In the genomic region with DNA sequence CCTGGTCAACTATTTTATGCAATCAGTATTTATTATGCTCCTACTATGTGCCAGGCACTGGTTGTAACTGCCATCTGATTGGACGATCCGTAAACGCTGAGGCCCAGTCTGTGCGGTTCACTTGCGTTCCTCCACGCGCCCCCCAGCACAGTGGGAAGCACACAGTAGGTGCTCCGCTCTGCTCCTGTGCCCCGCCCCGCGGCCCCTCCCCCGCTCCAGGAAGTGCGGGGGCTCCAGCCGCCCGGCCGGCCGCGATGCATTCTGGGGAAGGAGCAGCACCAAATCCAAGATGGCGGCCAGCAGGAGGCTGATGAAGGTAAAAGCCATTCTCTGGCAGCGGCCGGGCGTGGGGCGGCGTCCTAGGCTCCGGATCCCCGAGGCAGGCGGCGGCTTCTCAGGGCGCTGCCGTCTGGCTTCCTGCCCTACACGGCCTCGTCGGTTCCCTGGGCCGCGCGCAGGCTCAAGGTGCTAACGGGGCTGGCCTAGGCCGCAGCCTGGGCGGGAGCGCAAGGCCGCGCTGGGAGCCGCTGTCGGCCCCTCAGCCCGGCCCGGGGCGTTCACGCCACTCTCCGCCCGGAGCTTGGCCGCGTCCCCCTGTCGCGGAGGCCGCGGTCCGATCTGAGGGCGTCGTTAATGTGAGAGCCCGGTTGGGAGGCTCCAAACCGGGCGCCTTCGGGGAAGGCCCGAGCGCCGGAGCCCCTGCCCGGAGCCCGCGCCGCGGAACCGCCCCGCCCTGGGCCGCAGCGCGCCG, we compare ENCODE assay signal across 1 cellular context.
TF ChIP-seq lines count a peak whose summit lies in the region.

A gene (plus strand): TSS at position 259 of the 751 bp plus-strand sequence. CDS start 31 bp downstream, at position 290.

TF ChIP-seq in HepG2, 621 proteins besides CTCF, POLR2A, EP300 and RAD21 (continued from another document and continues in another):
- TF ChIP-seq, protein P1, sequence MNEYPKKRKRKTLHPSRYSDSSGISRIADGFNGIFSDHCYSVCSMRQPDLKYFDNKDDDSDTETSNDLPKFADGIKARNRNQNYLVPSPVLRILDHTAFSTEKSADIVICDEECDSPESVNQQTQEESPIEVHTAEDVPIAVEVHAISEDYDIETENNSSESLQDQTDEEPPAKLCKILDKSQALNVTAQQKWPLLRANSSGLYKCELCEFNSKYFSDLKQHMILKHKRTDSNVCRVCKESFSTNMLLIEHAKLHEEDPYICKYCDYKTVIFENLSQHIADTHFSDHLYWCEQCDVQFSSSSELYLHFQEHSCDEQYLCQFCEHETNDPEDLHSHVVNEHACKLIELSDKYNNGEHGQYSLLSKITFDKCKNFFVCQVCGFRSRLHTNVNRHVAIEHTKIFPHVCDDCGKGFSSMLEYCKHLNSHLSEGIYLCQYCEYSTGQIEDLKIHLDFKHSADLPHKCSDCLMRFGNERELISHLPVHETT (CRISPR knock-in tag; conservative IDR thresholded peaks at IDR 0.05), result peak; percentile 52; the same call in 1 of the 2 replicates
- peak; percentile 85 for TF ChIP-seq CCDC6 (CRISPR knock-in tag; IDR thresholded peaks at IDR 0.05)
- TF ChIP-seq ZNF839 (CRISPR knock-in tag; IDR thresholded peaks at IDR 0.05; ENCODE audit: borderline replicate concordance), result 0 out of 2 replicates have a peak, but pooled peaks have one; percentile 38
- peak; percentile 48; the same call in 1 of the 2 replicates for TF ChIP-seq ZNF263 (CRISPR knock-in tag; IDR thresholded peaks at IDR 0.05)
- TF ChIP-seq, protein P2, sequence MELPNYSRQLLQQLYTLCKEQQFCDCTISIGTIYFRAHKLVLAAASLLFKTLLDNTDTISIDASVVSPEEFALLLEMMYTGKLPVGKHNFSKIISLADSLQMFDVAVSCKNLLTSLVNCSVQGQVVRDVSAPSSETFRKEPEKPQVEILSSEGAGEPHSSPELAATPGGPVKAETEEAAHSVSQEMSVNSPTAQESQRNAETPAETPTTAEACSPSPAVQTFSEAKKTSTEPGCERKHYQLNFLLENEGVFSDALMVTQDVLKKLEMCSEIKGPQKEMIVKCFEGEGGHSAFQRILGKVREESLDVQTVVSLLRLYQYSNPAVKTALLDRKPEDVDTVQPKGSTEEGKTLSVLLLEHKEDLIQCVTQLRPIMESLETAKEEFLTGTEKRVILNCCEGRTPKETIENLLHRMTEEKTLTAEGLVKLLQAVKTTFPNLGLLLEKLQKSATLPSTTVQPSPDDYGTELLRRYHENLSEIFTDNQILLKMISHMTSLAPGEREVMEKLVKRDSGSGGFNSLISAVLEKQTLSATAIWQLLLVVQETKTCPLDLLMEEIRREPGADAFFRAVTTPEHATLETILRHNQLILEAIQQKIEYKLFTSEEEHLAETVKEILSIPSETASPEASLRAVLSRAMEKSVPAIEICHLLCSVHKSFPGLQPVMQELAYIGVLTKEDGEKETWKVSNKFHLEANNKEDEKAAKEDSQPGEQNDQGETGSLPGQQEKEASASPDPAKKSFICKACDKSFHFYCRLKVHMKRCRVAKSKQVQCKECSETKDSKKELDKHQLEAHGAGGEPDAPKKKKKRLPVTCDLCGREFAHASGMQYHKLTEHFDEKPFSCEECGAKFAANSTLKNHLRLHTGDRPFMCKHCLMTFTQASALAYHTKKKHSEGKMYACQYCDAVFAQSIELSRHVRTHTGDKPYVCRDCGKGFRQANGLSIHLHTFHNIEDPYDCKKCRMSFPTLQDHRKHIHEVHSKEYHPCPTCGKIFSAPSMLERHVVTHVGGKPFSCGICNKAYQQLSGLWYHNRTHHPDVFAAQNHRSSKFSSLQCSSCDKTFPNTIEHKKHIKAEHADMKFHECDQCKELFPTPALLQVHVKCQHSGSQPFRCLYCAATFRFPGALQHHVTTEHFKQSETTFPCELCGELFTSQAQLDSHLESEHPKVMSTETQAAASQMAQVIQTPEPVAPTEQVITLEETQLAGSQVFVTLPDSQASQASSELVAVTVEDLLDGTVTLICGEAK (IDR thresholded peaks at IDR 0.05), result no peak
- TF ChIP-seq, protein P2 (CRISPR knock-in tag; IDR thresholded peaks at IDR 0.05), result peak; percentile 85
- no peak for TF ChIP-seq FOXA1 (IDR thresholded peaks at IDR 0.05)
- 0 out of 2 replicates have a peak, but pooled peaks have one; percentile 3 for TF ChIP-seq FOXA1 (CRISPR knock-in tag; IDR thresholded peaks at IDR 0.05)
- no peak for TF ChIP-seq KLF15 (CRISPR knock-in tag; IDR thresholded peaks at IDR 0.05; ENCODE audit: borderline replicate concordance)
- TF ChIP-seq SMAD9 (CRISPR knock-in tag; IDR thresholded peaks at IDR 0.05), result no peak
- TF ChIP-seq, protein P3, sequence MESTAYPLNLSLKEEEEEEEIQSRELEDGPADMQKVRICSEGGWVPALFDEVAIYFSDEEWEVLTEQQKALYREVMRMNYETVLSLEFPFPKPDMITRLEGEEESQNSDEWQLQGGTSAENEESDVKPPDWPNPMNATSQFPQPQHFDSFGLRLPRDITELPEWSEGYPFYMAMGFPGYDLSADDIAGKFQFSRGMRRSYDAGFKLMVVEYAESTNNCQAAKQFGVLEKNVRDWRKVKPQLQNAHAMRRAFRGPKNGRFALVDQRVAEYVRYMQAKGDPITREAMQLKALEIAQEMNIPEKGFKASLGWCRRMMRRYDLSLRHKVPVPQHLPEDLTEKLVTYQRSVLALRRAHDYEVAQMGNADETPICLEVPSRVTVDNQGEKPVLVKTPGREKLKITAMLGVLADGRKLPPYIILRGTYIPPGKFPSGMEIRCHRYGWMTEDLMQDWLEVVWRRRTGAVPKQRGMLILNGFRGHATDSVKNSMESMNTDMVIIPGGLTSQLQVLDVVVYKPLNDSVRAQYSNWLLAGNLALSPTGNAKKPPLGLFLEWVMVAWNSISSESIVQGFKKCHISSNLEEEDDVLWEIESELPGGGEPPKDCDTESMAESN (CRISPR knock-in tag; conservative IDR thresholded peaks at IDR 0.05), result peak; percentile 80; the same call in 1 of the 2 replicates
- TF ChIP-seq MBNL3 (CRISPR knock-in tag; conservative IDR thresholded peaks at IDR 0.05), result no peak
- no peak for TF ChIP-seq FOXO1 (CRISPR knock-in tag; IDR thresholded peaks at IDR 0.05)
- TF ChIP-seq ZBTB3 (CRISPR knock-in tag; IDR thresholded peaks at IDR 0.05; ENCODE audit: borderline replicate concordance, low read depth), result no peak
- TF ChIP-seq, protein P4, sequence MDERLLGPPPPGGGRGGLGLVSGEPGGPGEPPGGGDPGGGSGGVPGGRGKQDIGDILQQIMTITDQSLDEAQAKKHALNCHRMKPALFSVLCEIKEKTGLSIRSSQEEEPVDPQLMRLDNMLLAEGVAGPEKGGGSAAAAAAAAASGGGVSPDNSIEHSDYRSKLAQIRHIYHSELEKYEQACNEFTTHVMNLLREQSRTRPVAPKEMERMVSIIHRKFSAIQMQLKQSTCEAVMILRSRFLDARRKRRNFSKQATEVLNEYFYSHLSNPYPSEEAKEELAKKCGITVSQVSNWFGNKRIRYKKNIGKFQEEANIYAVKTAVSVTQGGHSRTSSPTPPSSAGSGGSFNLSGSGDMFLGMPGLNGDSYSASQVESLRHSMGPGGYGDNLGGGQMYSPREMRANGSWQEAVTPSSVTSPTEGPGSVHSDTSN (CRISPR knock-in tag; IDR thresholded peaks at IDR 0.05), result no peak
- no peak for TF ChIP-seq ZNF550 (CRISPR knock-in tag; IDR thresholded peaks at IDR 0.05; ENCODE audit: borderline replicate concordance)
- peak; percentile 81 for TF ChIP-seq ASH2L (IDR thresholded peaks at IDR 0.05; ENCODE audit: insufficient read length, low read depth, low read length)
- no peak for TF ChIP-seq ZKSCAN8 (CRISPR knock-in tag; IDR thresholded peaks at IDR 0.05; ENCODE audit: borderline replicate concordance)
- TF ChIP-seq MEF2D (CRISPR knock-in tag; IDR thresholded peaks at IDR 0.05), result peak; percentile 64; the same call in 1 of the 2 replicates
- TF ChIP-seq, protein P5, sequence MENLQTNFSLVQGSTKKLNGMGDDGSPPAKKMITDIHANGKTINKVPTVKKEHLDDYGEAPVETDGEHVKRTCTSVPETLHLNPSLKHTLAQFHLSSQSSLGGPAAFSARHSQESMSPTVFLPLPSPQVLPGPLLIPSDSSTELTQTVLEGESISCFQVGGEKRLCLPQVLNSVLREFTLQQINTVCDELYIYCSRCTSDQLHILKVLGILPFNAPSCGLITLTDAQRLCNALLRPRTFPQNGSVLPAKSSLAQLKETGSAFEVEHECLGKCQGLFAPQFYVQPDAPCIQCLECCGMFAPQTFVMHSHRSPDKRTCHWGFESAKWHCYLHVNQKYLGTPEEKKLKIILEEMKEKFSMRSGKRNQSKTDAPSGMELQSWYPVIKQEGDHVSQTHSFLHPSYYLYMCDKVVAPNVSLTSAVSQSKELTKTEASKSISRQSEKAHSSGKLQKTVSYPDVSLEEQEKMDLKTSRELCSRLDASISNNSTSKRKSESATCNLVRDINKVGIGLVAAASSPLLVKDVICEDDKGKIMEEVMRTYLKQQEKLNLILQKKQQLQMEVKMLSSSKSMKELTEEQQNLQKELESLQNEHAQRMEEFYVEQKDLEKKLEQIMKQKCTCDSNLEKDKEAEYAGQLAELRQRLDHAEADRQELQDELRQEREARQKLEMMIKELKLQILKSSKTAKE (CRISPR knock-in tag; IDR thresholded peaks at IDR 0.05; ENCODE audit: borderline replicate concordance), result no peak
- no peak for TF ChIP-seq SMYD3 (CRISPR knock-in tag; IDR thresholded peaks at IDR 0.05)
- TF ChIP-seq ELF3 (CRISPR knock-in tag; IDR thresholded peaks at IDR 0.05), result peak; percentile 96
- TF ChIP-seq HMG20A (CRISPR knock-in tag; IDR thresholded peaks at IDR 0.05; ENCODE audit: borderline replicate concordance), result no peak
- TF ChIP-seq TOE1 (CRISPR knock-in tag; IDR thresholded peaks at IDR 0.05), result peak; percentile 70; the same call in 1 of the 2 replicates
- 0 out of 2 replicates have a peak, but pooled peaks have one; percentile 40 for TF ChIP-seq ZNF17 (CRISPR knock-in tag; IDR thresholded peaks at IDR 0.05)
- no peak for TF ChIP-seq ZNF660 (CRISPR knock-in tag; IDR thresholded peaks at IDR 0.05; ENCODE audit: borderline replicate concordance, low read depth)
- TF ChIP-seq IKZF4 (CRISPR knock-in tag; IDR thresholded peaks at IDR 0.05; ENCODE audit: borderline replicate concordance, low read depth, not compliant biosample characterization), result peak; percentile 72
- TF ChIP-seq, protein P6, sequence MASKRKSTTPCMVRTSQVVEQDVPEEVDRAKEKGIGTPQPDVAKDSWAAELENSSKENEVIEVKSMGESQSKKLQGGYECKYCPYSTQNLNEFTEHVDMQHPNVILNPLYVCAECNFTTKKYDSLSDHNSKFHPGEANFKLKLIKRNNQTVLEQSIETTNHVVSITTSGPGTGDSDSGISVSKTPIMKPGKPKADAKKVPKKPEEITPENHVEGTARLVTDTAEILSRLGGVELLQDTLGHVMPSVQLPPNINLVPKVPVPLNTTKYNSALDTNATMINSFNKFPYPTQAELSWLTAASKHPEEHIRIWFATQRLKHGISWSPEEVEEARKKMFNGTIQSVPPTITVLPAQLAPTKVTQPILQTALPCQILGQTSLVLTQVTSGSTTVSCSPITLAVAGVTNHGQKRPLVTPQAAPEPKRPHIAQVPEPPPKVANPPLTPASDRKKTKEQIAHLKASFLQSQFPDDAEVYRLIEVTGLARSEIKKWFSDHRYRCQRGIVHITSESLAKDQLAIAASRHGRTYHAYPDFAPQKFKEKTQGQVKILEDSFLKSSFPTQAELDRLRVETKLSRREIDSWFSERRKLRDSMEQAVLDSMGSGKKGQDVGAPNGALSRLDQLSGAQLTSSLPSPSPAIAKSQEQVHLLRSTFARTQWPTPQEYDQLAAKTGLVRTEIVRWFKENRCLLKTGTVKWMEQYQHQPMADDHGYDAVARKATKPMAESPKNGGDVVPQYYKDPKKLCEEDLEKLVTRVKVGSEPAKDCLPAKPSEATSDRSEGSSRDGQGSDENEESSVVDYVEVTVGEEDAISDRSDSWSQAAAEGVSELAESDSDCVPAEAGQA (IDR thresholded peaks at IDR 0.05; ENCODE audit: low read depth), result peak; percentile 72
- TF ChIP-seq, protein P6 (CRISPR knock-in tag; IDR thresholded peaks at IDR 0.05; ENCODE audit: borderline replicate concordance), result no peak
- no peak for TF ChIP-seq CEBPG (CRISPR knock-in tag; IDR thresholded peaks at IDR 0.05)
- TF ChIP-seq ZNF230 (CRISPR knock-in tag; IDR thresholded peaks at IDR 0.05), result no peak; the same call in 1 of the 2 replicates
- TF ChIP-seq ARNTL (CRISPR knock-in tag; IDR thresholded peaks at IDR 0.05), result peak; percentile 50; the same call in 1 of the 2 replicates
- TF ChIP-seq MBD4 (IDR thresholded peaks at IDR 0.05; ENCODE audit: borderline replicate concordance, low read length), result no peak
